In genomic region chr20:45370571-45371204, GRCh38 we compare ENCODE assay signal across 33 cellular contexts. TPM values are rescaled to one million over a fixed set of nuclear protein-coding genes. Genes with fewer than 3 reads are reported as not detected.
DNase-seq lines count a peak whose midpoint lies in the region; ATAC-seq and TF ChIP-seq lines count a peak whose summit lies in the region.
"Had no signal": no experiment of that assay in that cellular context is flagged by ENCODE, and none has a peak within 500 bp of the region (broad histone marks: within the 10 kb centered on the region; RNA-seq: fewer than 3 reads in every experiment).

No MANE protein-coding gene starts in this region.

- no peak for ATAC-seq in activated T-cell treated with anti-CD3 and anti-CD28 coated beads, Interleukin-2, amount 50 U/mL, for 4 hours
- ATAC-seq in CD4-positive, alpha-beta T cell (ENCODE audit: poor library complexity) = no peak
- ATAC-seq in stimulated activated effector memory CD8-positive, alpha-beta T cell treated with anti-CD3 and anti-CD28 coated beads, Interleukin-12 subunit alpha, Interleukin-12 subunit beta, amount 100 ng/mL, for 72 hours = no peak
- ATAC-seq in HG03520 (IDR thresholded peaks at IDR 0.05; ENCODE audit: unreplicated experiment) = no peak
- ATAC-seq: A549; activated T-cell treated with anti-CD3 and anti-CD28 coated beads, Interleukin-2, amount 50 U/mL, for 72 hours; effector memory CD8-positive, alpha-beta T cell; lower lobe of right lung; right cardiac atrium had no signal

- no peak for TF ChIP-seq CTCF in CD4-positive, alpha-beta T cell (IDR thresholded peaks at IDR 0.05)
- TF ChIP-seq CTCF in hepatocyte (IDR thresholded peaks at IDR 0.05; ENCODE audit: poor library complexity) (no peak), GM10266 (IDR thresholded peaks at IDR 0.05; ENCODE audit: control insufficient read depth, insufficient read depth, low read depth, missing control alignments) (no peak)

- no peak overlapping the region for H3K4me3 ChIP-seq in hepatocyte
- H3K4me3 ChIP-seq: A549, colonic mucosa, lower lobe of right lung, testis, vagina had no signal

- peak overlapping the region; percentile 41 for H3K27ac Mint-ChIP-seq in activated T-cell treated with anti-CD3 and anti-CD28 coated beads, Interleukin-2, amount 50 U/mL, for 24 hours
- H3K27ac Mint-ChIP-seq in CD4-positive, alpha-beta T cell = peak overlapping the region; percentile 80
- peak overlapping the region; percentile 50 for H3K27ac Mint-ChIP-seq in stimulated activated effector memory CD8-positive, alpha-beta T cell treated with anti-CD3 and anti-CD28 coated beads, Interleukin-12 subunit alpha, Interleukin-12 subunit beta, amount 100 ng/mL, for 72 hours
- H3K27ac Mint-ChIP-seq: activated T-cell treated with anti-CD3 and anti-CD28 coated beads, Interleukin-2, amount 50 U/mL, for 72 hours had no signal

- no peaks in the 10 kb centered on the region for H3K9me3 Mint-ChIP-seq in activated T-cell treated with anti-CD3 and anti-CD28 coated beads, Interleukin-2, amount 50 U/mL, for 24 hours
- H3K9me3 Mint-ChIP-seq in activated T-cell treated with anti-CD3 and anti-CD28 coated beads, Interleukin-2, amount 50 U/mL, for 4 hours = no peaks in the 10 kb centered on the region
- H3K9me3 Mint-ChIP-seq in CD4-positive, alpha-beta T cell = no peaks in the 10 kb centered on the region
- no peaks in the 10 kb centered on the region for H3K9me3 Mint-ChIP-seq in stimulated activated effector memory CD8-positive, alpha-beta T cell treated with anti-CD3 and anti-CD28 coated beads, Interleukin-12 subunit alpha, Interleukin-12 subunit beta, amount 100 ng/mL, for 72 hours
- H3K9me3 Mint-ChIP-seq: activated T-cell treated with anti-CD3 and anti-CD28 coated beads, Interleukin-2, amount 50 U/mL, for 72 hours; effector memory CD8-positive, alpha-beta T cell had no signal

- no peak overlapping the region for H3K27ac ChIP-seq in CD4-positive, alpha-beta T cell (ENCODE audit: low read depth, low read length)
- H3K27ac ChIP-seq in hepatocyte = peak overlapping the region; percentile 13
- H3K27ac ChIP-seq: A549, colonic mucosa, lower lobe of right lung, RWPE1, testis, vagina had no signal

- peaks cover 60% of the 10 kb centered on the region for H3K36me3 Mint-ChIP-seq in activated T-cell treated with anti-CD3 and anti-CD28 coated beads, Interleukin-2, amount 50 U/mL, for 24 hours (ENCODE audit: low read depth)
- H3K36me3 Mint-ChIP-seq in activated T-cell treated with anti-CD3 and anti-CD28 coated beads, Interleukin-2, amount 50 U/mL, for 4 hours (ENCODE audit: insufficient read depth) = peaks cover 22% of the 10 kb centered on the region
- H3K36me3 Mint-ChIP-seq in CD4-positive, alpha-beta T cell (ENCODE audit: low read depth) = peaks cover 47% of the 10 kb centered on the region
- peaks cover 62% of the 10 kb centered on the region for H3K36me3 Mint-ChIP-seq in stimulated activated effector memory CD8-positive, alpha-beta T cell treated with anti-CD3 and anti-CD28 coated beads, Interleukin-12 subunit alpha, Interleukin-12 subunit beta, amount 100 ng/mL, for 72 hours

- peaks cover 57% of the 10 kb centered on the region for H3K4me1 Mint-ChIP-seq in activated T-cell treated with anti-CD3 and anti-CD28 coated beads, Interleukin-2, amount 50 U/mL, for 24 hours (ENCODE audit: low read depth)
- peaks cover 56% of the 10 kb centered on the region for H3K4me1 Mint-ChIP-seq in activated T-cell treated with anti-CD3 and anti-CD28 coated beads, Interleukin-2, amount 50 U/mL, for 4 hours (ENCODE audit: low read depth)
- H3K4me1 Mint-ChIP-seq in CD4-positive, alpha-beta T cell (ENCODE audit: low read depth) = peaks cover 71% of the 10 kb centered on the region
- peaks cover 49% of the 10 kb centered on the region for H3K4me1 Mint-ChIP-seq in stimulated activated effector memory CD8-positive, alpha-beta T cell treated with anti-CD3 and anti-CD28 coated beads, Interleukin-12 subunit alpha, Interleukin-12 subunit beta, amount 100 ng/mL, for 72 hours

- H3K9me3 ChIP-seq in CD4-positive, alpha-beta T cell (ENCODE audit: control insufficient read depth, low read length) = no peaks in the 10 kb centered on the region
- H3K9me3 ChIP-seq in hepatocyte (ENCODE audit: low read depth) = no peaks in the 10 kb centered on the region
- H3K9me3 ChIP-seq: A549, colonic mucosa, lower lobe of right lung, testis, vagina had no signal

- no peaks in the 10 kb centered on the region for H3K9me2 ChIP-seq in hepatocyte (replicated peaks; ENCODE audit: insufficient read depth)

- no peak overlapping the region for H3K4me3 Mint-ChIP-seq in activated T-cell treated with anti-CD3 and anti-CD28 coated beads, Interleukin-2, amount 50 U/mL, for 24 hours
- no peak overlapping the region for H3K4me3 Mint-ChIP-seq in activated T-cell treated with anti-CD3 and anti-CD28 coated beads, Interleukin-2, amount 50 U/mL, for 4 hours
- peak overlapping the region; percentile 51 for H3K4me3 Mint-ChIP-seq in CD4-positive, alpha-beta T cell
- no peak overlapping the region for H3K4me3 Mint-ChIP-seq in stimulated activated effector memory CD8-positive, alpha-beta T cell treated with anti-CD3 and anti-CD28 coated beads, Interleukin-12 subunit alpha, Interleukin-12 subunit beta, amount 100 ng/mL, for 72 hours
- H3K4me3 Mint-ChIP-seq: activated T-cell treated with anti-CD3 and anti-CD28 coated beads, Interleukin-2, amount 50 U/mL, for 72 hours had no signal

- H3K79me2 ChIP-seq in hepatocyte = peaks cover 6% of the 10 kb centered on the region

- DNase-seq in activated T-cell treated with anti-CD3 and anti-CD28 coated beads, Interleukin-2, amount 50 U/mL, for 24 hours = no peak
- no peak for DNase-seq in activated T-cell treated with anti-CD3 and anti-CD28 coated beads, Interleukin-2, amount 50 U/mL, for 4 hours
- no peak for DNase-seq in CD4-positive, alpha-beta T cell
- no peak for DNase-seq in hepatocyte (ENCODE audit: low spot score)
- no peak for DNase-seq in stimulated activated effector memory CD8-positive, alpha-beta T cell treated with anti-CD3 and anti-CD28 coated beads, Interleukin-12 subunit alpha, Interleukin-12 subunit beta, amount 100 ng/mL, for 72 hours (ENCODE audit: low spot score in 2 of 2)
- no peak for DNase-seq in CD1c-positive myeloid dendritic cell (ENCODE audit: extremely low spot score)
- DNase-seq in GM10266 (ENCODE audit: extremely low spot score) = no peak
- DNase-seq: activated CD4-positive, CD25-positive, alpha-beta regulatory T cell treated with anti-CD3 and anti-CD28 coated beads, Interleukin-2, amount 50 U/mL, for 72 hours; activated naive CD4-positive, alpha-beta T cell; activated T-cell treated with anti-CD3 and anti-CD28 coated beads, Interleukin-2, amount 50 U/mL, for 72 hours; AML-193; anterior cingulate cortex; Calu3; colonic mucosa; effector memory CD8-positive, alpha-beta T cell; Karpas-422; lower lobe of right lung; NCI-H1436; NCI-H446 treated with DMSO at 0.1 percent for 48 hours; right cardiac atrium; stimulated activated CD4-positive, alpha-beta T cell treated with anti-CD3 and anti-CD28 coated beads, Interleukin-4, amount 100 ng/mL, for 1 hour; stimulated activated naive CD4-positive, alpha-beta T cell treated with Interleukin-2 at 50 U/mL for 16 hours; testis had no signal

- no peaks in the 10 kb centered on the region for H3K27me3 Mint-ChIP-seq in activated T-cell treated with anti-CD3 and anti-CD28 coated beads, Interleukin-2, amount 50 U/mL, for 24 hours
- no peaks in the 10 kb centered on the region for H3K27me3 Mint-ChIP-seq in activated T-cell treated with anti-CD3 and anti-CD28 coated beads, Interleukin-2, amount 50 U/mL, for 4 hours (ENCODE audit: low read depth)
- H3K27me3 Mint-ChIP-seq in CD4-positive, alpha-beta T cell = no peaks in the 10 kb centered on the region
- H3K27me3 Mint-ChIP-seq: effector memory CD8-positive, alpha-beta T cell had no signal

- POLR2A ChIA-PET in CD4-positive, alpha-beta T cell (lab: Charles Lee) = interaction anchor here (4.1 to 4.7 kb wide), 2 partner anchors 45 to 67 kb away, joined by 60 to 89 read pairs; partner anchors contain the start of gene PIGT

- no peaks in the 10 kb centered on the region for H3K27me3 ChIP-seq in CD4-positive, alpha-beta T cell (ENCODE audit: control insufficient read depth, insufficient read depth, low read length)
- no peaks in the 10 kb centered on the region for H3K27me3 ChIP-seq in hepatocyte
- H3K27me3 ChIP-seq: colonic mucosa, testis, vagina had no signal

- no peak overlapping the region for H3K4me2 ChIP-seq in hepatocyte
- H3K4me2 ChIP-seq: A549 had no signal

- WGBS in hepatocyte (ENCODE audit: low lambda C conversion rate, missing lambda C conversion rate) = 81% methylated on average over 3 of the region's 3 CpGs

- intact Hi-C loops in CD4-positive, alpha-beta T cell (cut with DNase I, micrococcal nuclease) = loop anchor here in 1 of 2 experiments (5.0 kb wide), 1 partner anchor 487 kb away; the partner anchor contains the start of genes ACOT8 and ZSWIM3

- no peaks in the 10 kb centered on the region for H4K20me1 ChIP-seq in hepatocyte (ENCODE audit: insufficient read depth, poor library complexity, severe bottlenecking)

- peaks cover 8% of the 10 kb centered on the region for H3K4me1 ChIP-seq in hepatocyte (ENCODE audit: insufficient read depth)
- H3K4me1 ChIP-seq: A549, colonic mucosa had no signal

- H3K36me3 ChIP-seq in hepatocyte (replicated peaks; ENCODE audit: insufficient read depth, low read depth) = no peaks in the 10 kb centered on the region
- H3K36me3 ChIP-seq: colonic mucosa had no signal

- CTCF ChIA-PET in CD4-positive, alpha-beta T cell (lab: Charles Lee) = interaction anchor here (1.2 to 9.5 kb wide), 2 partner anchors 67 to 77 kb away, joined by 3 to 132 read pairs; no protein-coding TSS in a partner anchor

- no peak overlapping the region for H2AFZ ChIP-seq in hepatocyte

RNA-seq across cellular contexts. Expression of gene TP53TG5, which starts 7.4 kb away (rescaled TPM):
- not detected for total RNA-seq in activated T-cell treated with anti-CD3 and anti-CD28 coated beads, Interleukin-2, amount 50 U/mL, for 4 hours
- total RNA-seq in CD4-positive, alpha-beta T cell = under 1 TPM in 1 of 2 experiments, not detected in 1; 0.36 TPM
- total RNA-seq in hepatocyte = not detected in 2 replicates
- 0.23 TPM in 1 of 2 replicates, not detected in the other for polyA plus RNA-seq in hepatocyte
- total RNA-seq: Daoy; fibroblast of villous mesenchyme; lower lobe of right lung; SK-MEL-5; T-helper 1 cell treated with Interleukin-12 subunit alpha and Interleukin-12 subunit beta and Interleukin-4 antibody, amounts not matched to agents 30 ng/mL and 1 ng/mL, for 36 hours; vagina had no signal
- polyA plus RNA-seq: A549, keratinocyte, neural cell had no signal

RNA-seq across cellular contexts. Expression of gene SYS1, which starts 7.7 kb away (rescaled TPM):
- 10 to 100 TPM; 36.4 to 37.4 (median 36.6) TPM for total RNA-seq in activated T-cell treated with anti-CD3 and anti-CD28 coated beads, Interleukin-2, amount 50 U/mL, for 4 hours
- 100 to 1,000 TPM in 1 of 2 experiments, 10 to 100 TPM in 1; 94.8 to 107 TPM for total RNA-seq in CD4-positive, alpha-beta T cell
- total RNA-seq in hepatocyte = 42.0 and 50.7 TPM in 2 replicates
- polyA plus RNA-seq in hepatocyte = 28.9 and 35.8 TPM in 2 replicates

RNA-seq across cellular contexts. Expression of gene SDC4, which starts 22.5 kb away (rescaled TPM):
- 100 to 1,000 TPM in 2 of 3 donors, 10 to 100 TPM in 1; 94.0 to 138 (median 102) TPM for total RNA-seq in activated T-cell treated with anti-CD3 and anti-CD28 coated beads, Interleukin-2, amount 50 U/mL, for 4 hours
- total RNA-seq in CD4-positive, alpha-beta T cell = 1 to 10 TPM; 1.0 to 1.1 TPM
- 191 and 194 TPM in 2 replicates for total RNA-seq in hepatocyte
- polyA plus RNA-seq in hepatocyte = 159 and 178 TPM in 2 replicates
- polyA plus RNA-seq: neural cell had no signal

RNA-seq across cellular contexts. Expression of gene DBNDD2, which starts 37.4 kb away (rescaled TPM):
- total RNA-seq in activated T-cell treated with anti-CD3 and anti-CD28 coated beads, Interleukin-2, amount 50 U/mL, for 4 hours = 10 to 100 TPM in 2 of 3 donors, 1 to 10 TPM in 1; 9.7 to 13.3 (median 12.5) TPM
- total RNA-seq in CD4-positive, alpha-beta T cell = 10 to 100 TPM; 13.2 to 15.7 TPM
- total RNA-seq in hepatocyte = 12.3 and 12.8 TPM in 2 replicates
- 11.1 and 17.9 TPM in 2 replicates for polyA plus RNA-seq in hepatocyte

RNA-seq across cellular contexts. Expression of gene PIGT, which starts 45.3 kb away (rescaled TPM):
- total RNA-seq in activated T-cell treated with anti-CD3 and anti-CD28 coated beads, Interleukin-2, amount 50 U/mL, for 4 hours = 10 to 100 TPM; 88.0 to 94.8 (median 90.9) TPM
- total RNA-seq in CD4-positive, alpha-beta T cell = 100 to 1,000 TPM; 157 to 163 TPM
- total RNA-seq in hepatocyte = 67.1 TPM in 2 replicates
- 163 and 168 TPM in 2 replicates for polyA plus RNA-seq in hepatocyte

Comparison
In these comparisons a context has a peak if more than half of its experiments do, and no peak if none do; other contexts are left out.
1. RNA of gene SDC4, which starts 22.5 kb away (total RNA-seq): 191 to 194 TPM in hepatocyte and 94.0 to 138 TPM in activated T-cell treated with anti-CD3 and anti-CD28 coated beads, Interleukin-2, amount 50 U/mL, for 4 hours; 1.0 to 1.1 TPM in CD4-positive, alpha-beta T cell; every median in the first group is over 10 times any median in the second.
2. Peak in every context shown above with its lines, with median percentiles within 50 percentile points of each other: H3K27ac Mint-ChIP-seq.